In genomic region chr16:56513972-56514371, GRCh38 we compare ENCODE assay signal across 8 cellular contexts.
A peak's percentile ranks its signal among the peaks of the same experiment; 100 is the strongest.
DNase-seq lines count a peak whose midpoint lies in the region; ATAC-seq lines count a peak whose summit lies in the region.

No MANE protein-coding gene starts in this region.

- ATAC-seq in stimulated activated effector memory CD8-positive, alpha-beta T cell treated with anti-CD3 and anti-CD28 coated beads, Interleukin-12 subunit alpha, Interleukin-12 subunit beta, amount 100 ng/mL, for 72 hours, result peak; percentile 75
- ATAC-seq in HG02938 (IDR thresholded peaks at IDR 0.05; ENCODE audit: unreplicated experiment), result no peak

- H3K27ac Mint-ChIP-seq in stimulated activated effector memory CD8-positive, alpha-beta T cell treated with anti-CD3 and anti-CD28 coated beads, Interleukin-12 subunit alpha, Interleukin-12 subunit beta, amount 100 ng/mL, for 72 hours, result peak overlapping the region; percentile 16

- DNase-seq in NCI-H2107 treated with DMSO at 0.1 percent for 48 hours (lab: John Stamatoyannopoulos, UW; ENCODE audit: unreplicated experiment), result peak; percentile 31
- DNase-seq in NCI-H2107 (lab: John Stamatoyannopoulos, UW), result no peak
- DNase-seq in LoVo (ENCODE audit: low spot score), result peak; percentile 45
- DNase-seq in T-helper 9 cell, result peak; percentile 11
- peak in 30 of 61 donors; percentile 15 to 80 (median 32) for DNase-seq in caudate nucleus (lab: John Stamatoyannopoulos, UW)
- peak; percentile 23 for DNase-seq in kidney glomerular epithelial cell (lab: John Stamatoyannopoulos, UW)
- DNase-seq in stimulated activated effector memory CD8-positive, alpha-beta T cell treated with anti-CD3 and anti-CD28 coated beads, Interleukin-12 subunit alpha, Interleukin-12 subunit beta, amount 100 ng/mL, for 72 hours (ENCODE audit: low spot score in 2 of 2), result no peak

- peak overlapping the region; percentile 91 for H3K27ac ChIP-seq in caudate nucleus (ENCODE audit: low read depth, low read length)

- no peaks in the 10 kb centered on the region for H3K9me3 Mint-ChIP-seq in stimulated activated effector memory CD8-positive, alpha-beta T cell treated with anti-CD3 and anti-CD28 coated beads, Interleukin-12 subunit alpha, Interleukin-12 subunit beta, amount 100 ng/mL, for 72 hours

- H3K4me1 Mint-ChIP-seq in stimulated activated effector memory CD8-positive, alpha-beta T cell treated with anti-CD3 and anti-CD28 coated beads, Interleukin-12 subunit alpha, Interleukin-12 subunit beta, amount 100 ng/mL, for 72 hours, result peaks cover 20% of the 10 kb centered on the region

- no peak overlapping the region for H3K4me3 Mint-ChIP-seq in stimulated activated effector memory CD8-positive, alpha-beta T cell treated with anti-CD3 and anti-CD28 coated beads, Interleukin-12 subunit alpha, Interleukin-12 subunit beta, amount 100 ng/mL, for 72 hours

- H3K36me3 Mint-ChIP-seq in stimulated activated effector memory CD8-positive, alpha-beta T cell treated with anti-CD3 and anti-CD28 coated beads, Interleukin-12 subunit alpha, Interleukin-12 subunit beta, amount 100 ng/mL, for 72 hours, result peaks cover 29% of the 10 kb centered on the region

Comparison
In these comparisons a context has a peak if more than half of its experiments do, and no peak if none do; other contexts are left out.
1. DNase-seq: peak in NCI-H2107 treated with DMSO at 0.1 percent for 48 hours (single experiment), LoVo (single experiment), T-helper 9 cell (single experiment) and kidney glomerular epithelial cell (single experiment); none in NCI-H2107 (single experiment) and stimulated activated effector memory CD8-positive, alpha-beta T cell treated with anti-CD3 and anti-CD28 coated beads, Interleukin-12 subunit alpha, Interleukin-12 subunit beta, amount 100 ng/mL, for 72 hours (0 of 2).